Comparison of ENCODE assay signal across 24 cellular contexts in the genomic region with DNA sequence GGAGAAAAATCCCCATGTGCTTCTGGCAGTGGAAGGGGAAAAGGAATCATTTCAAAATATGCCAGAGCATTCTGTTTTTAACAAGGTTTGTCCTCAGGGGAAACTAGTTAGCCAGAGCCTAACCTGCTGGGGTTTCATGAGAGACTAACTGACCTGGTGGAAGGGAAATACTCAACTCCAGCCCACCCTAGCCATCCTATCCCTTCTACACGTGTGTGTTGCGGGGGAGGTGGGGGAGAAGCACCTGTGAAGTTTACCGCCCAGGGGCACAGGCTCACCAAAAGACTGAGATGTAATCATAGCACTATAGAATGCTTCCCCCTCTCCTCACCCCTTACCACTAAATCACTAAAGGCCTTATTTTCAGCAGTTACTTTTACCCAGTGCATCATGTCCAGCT.
"Had no signal": no experiment of that assay in that cellular context is flagged by ENCODE, and none has a peak within 500 bp of the region (broad histone marks: within the 10 kb centered on the region; RNA-seq: fewer than 3 reads in every experiment).

No MANE protein-coding gene starts in this region.

- H3K4me1 Mint-ChIP-seq: naive thymus-derived CD8-positive, alpha-beta T cell had no signal

- H3K27ac ChIP-seq: gastrocnemius medialis, left lung, parathyroid adenoma, stomach, thyroid gland had no signal

- ATAC-seq: gastrocnemius medialis; left lung; naive thymus-derived CD8-positive, alpha-beta T cell; sciatic nerve had no signal

- H3K27ac Mint-ChIP-seq: naive thymus-derived CD8-positive, alpha-beta T cell; nephron progenitor cell; progenitor cell of endocrine pancreas had no signal

- H3K9me3 Mint-ChIP-seq: nephron progenitor cell had no signal

- H3K4me3 Mint-ChIP-seq: naive thymus-derived CD8-positive, alpha-beta T cell; nephron progenitor cell had no signal

- H3K4me3 ChIP-seq: gastrocnemius medialis, left lung, smooth muscle cell, stomach, thyroid gland had no signal

- H3K4me2 ChIP-seq: smooth muscle cell had no signal

- H3K4me1 ChIP-seq: gastrocnemius medialis, left lung, parathyroid adenoma, stomach, thyroid gland had no signal

- H3K27me3 ChIP-seq: gastrocnemius medialis, thyroid gland had no signal

- DNase-seq: cerebellar nuclear complex; cortex of kidney; effector CD4-positive, alpha-beta T cell; foreskin fibroblast; gastrocnemius medialis; kidney; left lung; mesenchymal stem cell; midbrain; naive thymus-derived CD8-positive, alpha-beta T cell; nephron progenitor cell; occipital lobe; stimulated activated CD4-positive, alpha-beta T cell treated with anti-CD3 and anti-CD28 coated beads, Interleukin-12 subunit alpha, Interleukin-12 subunit beta, amount 100 ng/mL, for 4 hours; stimulated activated CD4-positive, alpha-beta T cell treated with anti-CD3 and anti-CD28 coated beads, Interleukin-1b, Interleukin-23, amount 100 ng/mL, for 48 hours; stimulated activated CD4-positive, alpha-beta T cell treated with anti-CD3 and anti-CD28 coated beads, Interleukin-4, amount 100 ng/mL, for 1 hour; stimulated activated CD8-positive, alpha-beta memory T cell treated with anti-CD3 and anti-CD28 coated beads, Interleukin-4, amount 100 ng/mL, for 48 hours; stimulated activated naive CD4-positive, alpha-beta T cell treated with Interleukin-2 at 50 U/mL for 16 hours; stomach; thyroid gland; trophoblast cell had no signal

- H3K36me3 ChIP-seq: gastrocnemius medialis, left lung, stomach, thyroid gland had no signal

- H3K9ac ChIP-seq: parathyroid adenoma had no signal

- H3K79me2 ChIP-seq: parathyroid adenoma had no signal

- H3K9me3 ChIP-seq: thyroid gland had no signal
